Comparison of ENCODE assay signal across 8 cellular contexts in the genomic region with DNA sequence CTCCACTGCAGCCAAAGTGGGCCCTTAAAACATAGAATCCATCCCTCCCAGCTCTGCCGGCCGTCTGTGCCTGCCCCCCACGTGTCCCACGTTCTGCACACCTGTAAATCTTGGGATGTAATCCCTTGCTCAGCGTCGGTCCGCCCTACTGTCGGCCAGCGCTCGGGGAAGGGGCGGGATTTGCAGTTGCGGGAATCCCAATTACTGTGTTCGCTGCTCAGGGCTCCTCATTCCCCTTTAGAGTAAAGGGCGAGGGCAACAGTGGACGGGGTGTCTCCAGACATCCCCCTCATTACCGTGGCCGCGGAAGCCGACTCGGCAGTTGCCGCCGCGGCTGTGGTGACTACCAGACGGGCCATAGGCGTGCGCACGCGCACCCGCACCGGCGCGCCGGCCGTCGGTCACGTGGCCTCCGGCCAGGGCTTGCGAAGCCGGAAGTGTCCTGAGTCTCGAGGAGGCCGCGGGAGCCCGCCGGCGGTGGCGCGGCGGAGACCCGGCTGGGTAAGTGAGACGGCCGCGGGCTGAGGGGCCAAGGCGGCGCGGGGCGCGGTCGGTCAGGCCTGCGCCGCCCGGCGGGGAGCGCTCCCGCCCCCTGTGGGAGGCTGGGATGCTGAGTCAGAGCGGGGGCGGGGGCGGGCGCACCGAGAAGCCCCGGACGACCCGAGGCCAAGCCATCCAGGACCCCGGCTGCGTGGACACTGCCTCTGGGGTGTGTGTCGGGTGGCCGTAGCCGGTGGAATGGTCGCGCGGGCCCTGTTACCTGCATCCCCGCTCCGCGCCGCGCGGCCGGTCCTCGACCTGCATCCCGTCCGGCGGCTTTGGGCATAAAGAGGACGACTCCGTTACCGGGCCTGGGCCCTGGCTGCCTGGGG. TPM values are rescaled to one million over a fixed set of nuclear protein-coding genes. Genes with fewer than 3 reads are reported as not detected.
DNase-seq lines count a peak whose midpoint lies in the region; ATAC-seq, FAIRE-seq and TF ChIP-seq lines count a peak whose summit lies in the region.

A gene (plus strand): TSS at position 434 of the 872 bp plus-strand sequence. CDS start 3,751 bp downstream, outside the sequence.

- peak within 1 kb of the TSS; percentile 83 for H3K27ac ChIP-seq in KOPT-K1 (ENCODE audit: low read depth, low read length, poor library complexity, severe bottlenecking)
- H3K27ac ChIP-seq in neutrophil, result peak within 1 kb of the TSS; percentile 88

- H3K4me1 ChIP-seq in neutrophil (ENCODE audit: control insufficient read depth in 1 of 2, insufficient read depth in 1 of 2, low read depth in 1 of 2, low read length in 1 of 2), result peaks cover 18 to 21% of the 10 kb centered on the region in 2 experiments

- DNase-seq in EL (peak; percentile 89), SHP77 (lab: John Stamatoyannopoulos, UW) (peak; percentile 73 to 88), frontal cortex (ENCODE audit: low spot score in 2 of 2) (peak; percentile 84 to 89), superior temporal gyrus (ENCODE audit: extremely low spot score) (peak; percentile 90)
- peak; percentile 22 to 38 (median 33) for DNase-seq in activated naive CD4-positive, alpha-beta T cell (lab: John Stamatoyannopoulos, UW)

- peak within 1 kb of the TSS; percentile 80 to 97 for H3K4me3 ChIP-seq in neutrophil (ENCODE audit: low read depth in 1 of 2, low read length in 1 of 2)

- H3K9me3 ChIP-seq in KOPT-K1 (ENCODE audit: insufficient read depth, low read length, poor library complexity, severe bottlenecking) (no peaks in the 10 kb centered on the region), neutrophil (no peaks in the 10 kb centered on the region)

- no peak for FAIRE-seq in frontal cortex (lab: Jason Lieb, UNC)

- H3K27me3 ChIP-seq in neutrophil, result no peaks in the 10 kb centered on the region

- peak; percentile 83 for ATAC-seq in GM21786 (IDR thresholded peaks at IDR 0.05; ENCODE audit: unreplicated experiment)

- peaks cover 28% of the 10 kb centered on the region for H3K36me3 ChIP-seq in KOPT-K1 (ENCODE audit: insufficient read depth, low read length)
- H3K36me3 ChIP-seq in neutrophil, result peaks cover 8% of the 10 kb centered on the region

- TF ChIP-seq CTCF in neutrophil (IDR thresholded peaks at IDR 0.05), result peak; percentile 48

RNA-seq across cellular contexts. Expression of the gene that starts here (rescaled TPM):
- total RNA-seq in frontal cortex, result 38.7 TPM

Comparison
In these comparisons a context has a peak if more than half of its experiments do, and no peak if none do; other contexts are left out.
1. Peak in every context shown above with its lines: DNase-seq, ATAC-seq, H3K4me3 ChIP-seq and H3K27ac ChIP-seq.
2. DNase-seq: peak in every context shown above with its lines; median percentile 90 in superior temporal gyrus; 89 in EL; 86 in frontal cortex; 80 in SHP77; 33 in activated naive CD4-positive, alpha-beta T cell.